9 cellular contexts compared by ENCODE assay signal in the genomic region with DNA sequence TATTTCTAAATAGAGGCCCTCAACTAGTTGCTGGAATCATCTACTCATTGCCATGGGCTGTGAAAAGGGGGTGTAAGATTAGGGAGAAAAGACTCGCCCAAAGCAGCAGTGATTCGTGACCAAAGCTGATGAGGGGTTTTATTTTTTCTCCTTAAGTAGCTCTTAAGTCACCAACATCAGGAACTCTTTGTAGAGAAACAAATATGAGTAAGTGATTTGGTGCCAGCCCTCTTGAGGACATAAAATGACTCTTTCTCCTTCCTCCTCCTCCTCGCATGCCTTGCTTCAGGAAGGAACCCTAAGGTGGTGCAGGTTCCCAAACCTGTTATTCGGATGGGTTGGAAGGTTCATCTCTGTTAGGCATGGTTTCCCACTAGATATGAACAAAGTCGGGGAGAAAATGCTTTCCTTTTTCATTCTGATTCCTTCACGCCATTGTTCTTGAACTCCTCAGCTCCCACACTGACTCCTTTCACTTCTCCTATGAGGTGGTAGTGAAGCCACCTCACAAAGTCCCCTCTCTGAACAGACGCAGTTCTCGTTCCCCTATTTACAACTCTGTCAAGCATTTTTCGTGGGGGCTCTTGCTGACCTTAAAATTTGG.
A peak's percentile ranks its signal among the peaks of the same experiment; 100 is the strongest.
DNase-seq lines count a peak whose midpoint lies in the region; ATAC-seq and TF ChIP-seq lines count a peak whose summit lies in the region.
"Had no signal": no experiment of that assay in that cellular context is flagged by ENCODE, and none has a peak within 500 bp of the region (broad histone marks: within the 10 kb centered on the region; RNA-seq: fewer than 3 reads in every experiment).

No MANE protein-coding gene starts in this region.

- peaks cover 77% of the 10 kb centered on the region for H3K4me1 ChIP-seq in stomach smooth muscle (ENCODE audit: control insufficient read depth, insufficient read depth, low read length)

- peak overlapping the region; percentile 77 for H3K27ac Mint-ChIP-seq in activated CD4-positive, alpha-beta memory T cell treated with anti-CD3 and anti-CD28 coated beads for 36 hours
- no peak overlapping the region for H3K27ac Mint-ChIP-seq in activated CD4-positive, alpha-beta memory T cell treated with anti-CD3 and anti-CD28 coated beads, Interleukin-2, amount 10 ng/mL, durations not matched to agents 7 days and 5 days
- H3K27ac Mint-ChIP-seq in central memory CD8-positive, alpha-beta T cell (ENCODE audit: low read depth), result peak overlapping the region; percentile 8

- H3K9me3 ChIP-seq in stomach smooth muscle (ENCODE audit: control insufficient read depth in 2 of 2, low read length in 2 of 2), result no peaks in the 10 kb centered on the region

- POLR2A ChIA-PET in activated CD4-positive, alpha-beta memory T cell treated with anti-CD3 and anti-CD28 coated beads for 36 hours (lab: Charles Lee), result interaction anchor here (0.6 to 5.2 kb wide), 16 partner anchors 9 to 247 kb away, joined by 3 to 29 read pairs (median 4); a partner anchor contains a TSS
- POLR2A ChIA-PET in activated CD4-positive, alpha-beta memory T cell treated with anti-CD3 and anti-CD28 coated beads, Interleukin-2, amount 10 ng/mL, durations not matched to agents 7 days and 5 days (lab: Charles Lee), result interaction anchor here (1.1 to 1.2 kb wide), 2 partner anchors 114 to 247 kb away, joined by 3 read pairs; a partner anchor contains a TSS

- peaks cover 24% of the 10 kb centered on the region for H3K36me3 Mint-ChIP-seq in activated CD4-positive, alpha-beta memory T cell treated with anti-CD3 and anti-CD28 coated beads for 36 hours
- H3K36me3 Mint-ChIP-seq in activated CD4-positive, alpha-beta memory T cell treated with anti-CD3 and anti-CD28 coated beads, Interleukin-2, amount 10 ng/mL, durations not matched to agents 7 days and 5 days (ENCODE audit: low read depth), result peaks cover 41% of the 10 kb centered on the region
- H3K36me3 Mint-ChIP-seq in central memory CD8-positive, alpha-beta T cell (ENCODE audit: insufficient read depth), result peaks cover 4% of the 10 kb centered on the region

- peak overlapping the region in 1 of 2 donors; percentile 42 for H3K9ac ChIP-seq in stomach smooth muscle (ENCODE audit: low read length in 2 of 2)

- H3K27me3 Mint-ChIP-seq in activated CD4-positive, alpha-beta memory T cell treated with anti-CD3 and anti-CD28 coated beads for 36 hours, result no peaks in the 10 kb centered on the region
- H3K27me3 Mint-ChIP-seq in activated CD4-positive, alpha-beta memory T cell treated with anti-CD3 and anti-CD28 coated beads, Interleukin-2, amount 10 ng/mL, durations not matched to agents 7 days and 5 days, result no peaks in the 10 kb centered on the region
- no peaks in the 10 kb centered on the region for H3K27me3 Mint-ChIP-seq in central memory CD8-positive, alpha-beta T cell

- H3K36me3 ChIP-seq in stomach smooth muscle (ENCODE audit: control insufficient read depth in 2 of 2, insufficient read depth in 2 of 2, low read length in 2 of 2), result peaks cover 0 to 4% of the 10 kb centered on the region in 2 donors

- no peak overlapping the region for H3K4me3 ChIP-seq in stomach smooth muscle (ENCODE audit: low read length in 2 of 2)
- H3K4me3 ChIP-seq: GM23338 had no signal

- no peaks in the 10 kb centered on the region for H3K27me3 ChIP-seq in stomach smooth muscle (ENCODE audit: control insufficient read depth in 1 of 2, insufficient read depth in 2 of 2, low read length in 2 of 2)

- H3K4me1 Mint-ChIP-seq in activated CD4-positive, alpha-beta memory T cell treated with anti-CD3 and anti-CD28 coated beads for 36 hours (ENCODE audit: low read depth), result peaks cover 87% of the 10 kb centered on the region
- H3K4me1 Mint-ChIP-seq in activated CD4-positive, alpha-beta memory T cell treated with anti-CD3 and anti-CD28 coated beads, Interleukin-2, amount 10 ng/mL, durations not matched to agents 7 days and 5 days, result peaks cover 63% of the 10 kb centered on the region
- H3K4me1 Mint-ChIP-seq in central memory CD8-positive, alpha-beta T cell, result peaks cover 57% of the 10 kb centered on the region

- peak overlapping the region; percentile 94 for H3K27ac ChIP-seq in stomach smooth muscle (ENCODE audit: low read length)

- ATAC-seq in HG03103 (IDR thresholded peaks at IDR 0.05; ENCODE audit: low read depth, unreplicated experiment), result peak; percentile 28
- ATAC-seq in central memory CD8-positive, alpha-beta T cell (replicated peaks; ENCODE audit: extremely low read depth, poor library complexity, severe bottlenecking), result no peak
- ATAC-seq: GM23338 had no signal

- no peak for TF ChIP-seq POLR2A in erythroblast (IDR thresholded peaks at IDR 0.05; ENCODE audit: low read length)

- DNase-seq in activated CD4-positive, alpha-beta memory T cell treated with anti-CD3 and anti-CD28 coated beads for 36 hours, result peak; percentile 34
- no peak for DNase-seq in activated CD4-positive, alpha-beta memory T cell treated with anti-CD3 and anti-CD28 coated beads, Interleukin-2, amount 10 ng/mL, durations not matched to agents 7 days and 5 days
- DNase-seq in central memory CD8-positive, alpha-beta T cell (ENCODE audit: low spot score in 2 of 2), result no peak
- DNase-seq in cortex of kidney (lab: John Stamatoyannopoulos, UW) (no peak), NCI-H146 treated with DMSO at 0.1 percent for 48 hours (lab: John Stamatoyannopoulos, UW; ENCODE audit: unreplicated experiment) (no peak), erythroblast (lab: John Stamatoyannopoulos, UW) (no peak)

- no peaks in the 10 kb centered on the region for H3K9me3 Mint-ChIP-seq in activated CD4-positive, alpha-beta memory T cell treated with anti-CD3 and anti-CD28 coated beads for 36 hours
- H3K9me3 Mint-ChIP-seq in activated CD4-positive, alpha-beta memory T cell treated with anti-CD3 and anti-CD28 coated beads, Interleukin-2, amount 10 ng/mL, durations not matched to agents 7 days and 5 days, result no peaks in the 10 kb centered on the region
- H3K9me3 Mint-ChIP-seq in central memory CD8-positive, alpha-beta T cell, result no peaks in the 10 kb centered on the region
- H3K9me3 Mint-ChIP-seq: GM23338 had no signal

- CTCF ChIA-PET in activated CD4-positive, alpha-beta memory T cell treated with anti-CD3 and anti-CD28 coated beads for 36 hours (lab: Charles Lee), result interaction anchor here (1.0 to 3.5 kb wide), 5 partner anchors 16 to 271 kb away, joined by 4 to 14 read pairs (median 5); no protein-coding TSS in a partner anchor
- CTCF ChIA-PET in activated CD4-positive, alpha-beta memory T cell treated with anti-CD3 and anti-CD28 coated beads, Interleukin-2, amount 10 ng/mL, durations not matched to agents 7 days and 5 days (lab: Charles Lee), result interaction anchor here (1.2 kb wide), 1 partner anchor 32 kb away, joined by 3 read pairs; no protein-coding TSS in a partner anchor

- H3K4me3 Mint-ChIP-seq in activated CD4-positive, alpha-beta memory T cell treated with anti-CD3 and anti-CD28 coated beads for 36 hours, result no peak overlapping the region
- H3K4me3 Mint-ChIP-seq in activated CD4-positive, alpha-beta memory T cell treated with anti-CD3 and anti-CD28 coated beads, Interleukin-2, amount 10 ng/mL, durations not matched to agents 7 days and 5 days, result no peak overlapping the region
- no peak overlapping the region for H3K4me3 Mint-ChIP-seq in central memory CD8-positive, alpha-beta T cell
- H3K4me3 Mint-ChIP-seq: GM23338 had no signal

- intact Hi-C loops in activated CD4-positive, alpha-beta memory T cell treated with anti-CD3 and anti-CD28 coated beads for 36 hours (cut with micrococcal nuclease), result loop anchor here (1.0 kb wide), 2 partner anchors 8 to 50 kb away; no protein-coding TSS in a partner anchor
